16 cellular contexts compared by ENCODE assay signal in the genomic region with DNA sequence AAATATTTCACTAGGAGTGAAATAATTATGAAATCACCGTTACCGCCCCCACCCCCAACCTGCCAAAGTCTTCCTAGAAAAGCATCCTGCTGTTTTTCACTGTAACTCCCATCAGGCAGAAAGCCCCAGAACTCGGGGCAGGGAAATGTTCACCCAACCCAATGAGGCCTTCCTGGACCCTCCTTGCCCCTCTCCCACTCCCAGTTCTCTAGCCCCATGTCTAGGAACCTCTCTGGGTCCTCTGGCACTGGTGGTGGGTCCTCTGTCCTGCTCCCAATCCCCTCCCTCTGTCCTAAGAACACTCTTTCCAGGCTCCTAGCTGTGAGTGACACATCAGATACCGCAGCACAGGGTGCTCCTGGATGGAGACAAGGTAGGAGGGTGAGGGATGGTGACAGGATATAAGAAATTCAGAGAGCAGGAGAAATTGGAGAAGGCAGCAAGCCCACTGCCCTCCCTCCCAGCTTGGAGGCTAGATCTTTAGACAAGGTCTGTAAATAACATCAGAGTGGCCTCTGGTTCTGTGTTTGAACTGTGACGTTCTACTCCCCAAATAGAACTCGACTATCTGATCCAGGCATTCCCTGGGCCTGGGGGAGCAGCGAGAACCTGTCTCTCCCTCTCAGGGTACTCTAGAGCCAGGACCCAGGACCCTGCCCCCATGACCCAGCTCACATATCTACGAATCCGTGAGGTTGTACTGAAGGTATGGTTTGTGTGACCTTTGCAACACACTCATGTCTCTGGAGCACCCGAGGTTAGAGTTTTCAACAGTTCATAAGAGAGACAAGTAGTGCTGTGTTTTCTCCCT. TPM values are rescaled to one million over a fixed set of nuclear protein-coding genes. Genes with fewer than 3 reads are reported as not detected.
DNase-seq lines count a peak whose midpoint lies in the region; ATAC-seq, FAIRE-seq and TF ChIP-seq lines count a peak whose summit lies in the region.
"Had no signal": no experiment of that assay in that cellular context is flagged by ENCODE, and none has a peak within 500 bp of the region (broad histone marks: within the 10 kb centered on the region; RNA-seq: fewer than 3 reads in every experiment).

No MANE protein-coding gene starts in this region.

- no peak overlapping the region for H2BK120ac ChIP-seq in mesendoderm (ENCODE audit: low read depth, low read length)

- FAIRE-seq in GM12878 (lab: Jason Lieb, UNC): no peak
- FAIRE-seq: A204.1, RCC 7860, TTC549 had no signal

- H3K23ac ChIP-seq in mesendoderm (ENCODE audit: low read length): no peak overlapping the region

- H3K9ac ChIP-seq in GM12878 (ENCODE audit: control insufficient read depth, insufficient read depth, low read length): peak overlapping the region; percentile 40; the same call in 1 of the 2 replicates
- no peak overlapping the region for H3K9ac ChIP-seq in mesendoderm (ENCODE audit: low read length)

- H3K4me3 Mint-ChIP-seq in T-helper 1 cell treated with Interleukin-12 subunit alpha and Interleukin-12 subunit beta and Interleukin-4 antibody, amounts not matched to agents 30 μg/mL and 1 μg/mL, for 36 hours: no peak overlapping the region
- H3K4me3 Mint-ChIP-seq: activated T-helper 1 cell treated with anti-CD3 and anti-CD28 coated beads, Interleukin-12 subunit alpha, Interleukin-12 subunit beta, Interleukin-2, Interleukin-4 antibody, amounts not matched to agents 30 ng/mL and 10 ng/mL and 1 ng/mL, durations not matched to agents 14 hours and 24 hours and 36 hours had no signal

- peak; percentile 1; the same call in 2 of the 3 replicates for ATAC-seq in GM12878
- no peak for ATAC-seq in GM21360 (IDR thresholded peaks at IDR 0.05; ENCODE audit: unreplicated experiment)

- no peaks in the 10 kb centered on the region for H3K27me3 Mint-ChIP-seq in T-helper 1 cell treated with Interleukin-12 subunit alpha and Interleukin-12 subunit beta and Interleukin-4 antibody, amounts not matched to agents 30 μg/mL and 1 μg/mL, for 36 hours (ENCODE audit: low read depth)

- CTCF ChIA-PET in GM12878 (lab: Yijun Ruan, JAX): interaction anchor here (1.0 to 14.4 kb wide), 8 partner anchors 9 to 56 kb away, joined by 3 to 207 read pairs (median 10); no protein-coding TSS in a partner anchor

- H4K20me1 ChIP-seq in GM12878 (ENCODE audit: control insufficient read depth, insufficient read depth): no peaks in the 10 kb centered on the region

- H3K4me1 ChIP-seq in GM12878 (ENCODE audit: control insufficient read depth, insufficient read depth, low read length) (peaks cover 53% of the 10 kb centered on the region), mesendoderm (ENCODE audit: control insufficient read depth, low read depth, low read length) (peaks cover 2% of the 10 kb centered on the region), spleen (peaks cover 44 to 95% (median 79%) of the 10 kb centered on the region in 6 donors)

- in situ Hi-C loops in GM12878 (cut with MboI): loop anchor here (25.0 kb wide), 1 partner anchor 1230 kb away; a partner anchor contains a TSS

- H3K56ac ChIP-seq in mesendoderm (ENCODE audit: low read length): peak overlapping the region; percentile 9

- H4K5ac ChIP-seq in mesendoderm (ENCODE audit: low read length): no peak overlapping the region

- no peak overlapping the region for H2BK5ac ChIP-seq in mesendoderm (ENCODE audit: low read length)

- no peak overlapping the region for H3K4ac ChIP-seq in mesendoderm (ENCODE audit: low read depth, low read length)

- TF ChIP-seq RAD21 in GM12878 (IDR thresholded peaks at IDR 0.05; ENCODE audit: insufficient read depth, low read depth, low read length): no peak

- H3K4me1 Mint-ChIP-seq in T-helper 1 cell treated with Interleukin-12 subunit alpha and Interleukin-12 subunit beta and Interleukin-4 antibody, amounts not matched to agents 30 μg/mL and 1 μg/mL, for 36 hours (ENCODE audit: low read depth): peaks cover 44% of the 10 kb centered on the region

- POLR2A ChIA-PET in GM12878 (lab: Charles Lee): interaction anchor here (12.6 to 20.0 kb wide), 3 partner anchors 5 to 42 kb away, joined by 168 to 395 read pairs (median 370); a partner anchor contains a TSS

- H3K36me3 Mint-ChIP-seq in T-helper 1 cell treated with Interleukin-12 subunit alpha and Interleukin-12 subunit beta and Interleukin-4 antibody, amounts not matched to agents 30 μg/mL and 1 μg/mL, for 36 hours (ENCODE audit: low read depth): no peaks in the 10 kb centered on the region

- TF ChIP-seq POLR2A in GM12878 (IDR thresholded peaks at IDR 0.05; ENCODE audit: low read depth, low read length): no peak
- TF ChIP-seq POLR2A in spleen (IDR thresholded peaks at IDR 0.05): no peak

- SMC1A ChIA-PET in GM12878 (lab: Charles Lee; ENCODE audit: uncharacterized antibody, unreplicated experiment): interaction anchor here (0.8 to 30.2 kb wide), 8 partner anchors 8 to 195 kb away, joined by 3 to 590 read pairs (median 21); a partner anchor contains a TSS

- H3K27ac ChIP-seq in GM12878 (ENCODE audit: control insufficient read depth, insufficient read depth) (peak overlapping the region; percentile 67; the same call in 1 of the 2 replicates), mesendoderm (ENCODE audit: low read depth, low read length) (no peak overlapping the region), spleen (peak overlapping the region in 6 of 8 donors; percentile 3 to 98 (median 66))

- DNase-seq in T-helper 1 cell (no peak), GM12878 (ENCODE audit: low read depth, low spot score) (no peak), mesendoderm (no peak), spleen (no peak), NCI-H2171 (lab: John Stamatoyannopoulos, UW) (no peak), D341Med (ENCODE audit: low spot score) (no peak)
- DNase-seq: DMS79 treated with DMSO at 0.1 percent for 48 hours, occipital lobe had no signal

- H3K18ac ChIP-seq in mesendoderm (ENCODE audit: low read length): no peak overlapping the region

- RAD21 ChIA-PET in GM12878 (lab: Charles Lee; ENCODE audit: unreplicated experiment): interaction anchor here (1.4 to 30.0 kb wide), 5 partner anchors 9 to 147 kb away, joined by 3 to 541 read pairs (median 470); a partner anchor contains a TSS

- no peaks in the 10 kb centered on the region for H3K9me3 Mint-ChIP-seq in T-helper 1 cell treated with Interleukin-12 subunit alpha and Interleukin-12 subunit beta and Interleukin-4 antibody, amounts not matched to agents 30 μg/mL and 1 μg/mL, for 36 hours
- H3K9me3 Mint-ChIP-seq: activated T-helper 1 cell treated with anti-CD3 and anti-CD28 coated beads, Interleukin-12 subunit alpha, Interleukin-12 subunit beta, Interleukin-2, Interleukin-4 antibody, amounts not matched to agents 30 ng/mL and 10 ng/mL and 1 ng/mL, durations not matched to agents 14 hours and 24 hours and 36 hours had no signal

- H3K79me2 ChIP-seq in GM12878 (ENCODE audit: control insufficient read depth, insufficient read depth, low read length) (peaks cover 5% of the 10 kb centered on the region; the same call in 1 of the 2 replicates), mesendoderm (ENCODE audit: control insufficient read depth, insufficient read depth, low read length) (no peaks in the 10 kb centered on the region)

- no peak overlapping the region for H2AK5ac ChIP-seq in mesendoderm (ENCODE audit: low read length)

- H3K36me3 ChIP-seq in GM12878 (ENCODE audit: control insufficient read depth in 2 of 2, insufficient read depth in 2 of 2, low read length in 1 of 2) (no peaks in the 10 kb centered on the region), mesendoderm (ENCODE audit: control insufficient read depth, insufficient read depth, low read length) (no peaks in the 10 kb centered on the region), spleen (no peaks in the 10 kb centered on the region)
- H3K36me3 ChIP-seq: suprapubic skin had no signal

- H3K27ac Mint-ChIP-seq in T-helper 1 cell treated with Interleukin-12 subunit alpha and Interleukin-12 subunit beta and Interleukin-4 antibody, amounts not matched to agents 30 μg/mL and 1 μg/mL, for 36 hours: peak overlapping the region; percentile 32
- H3K27ac Mint-ChIP-seq: activated T-helper 1 cell treated with anti-CD3 and anti-CD28 coated beads, Interleukin-12 subunit alpha, Interleukin-12 subunit beta, Interleukin-2, Interleukin-4 antibody, amounts not matched to agents 30 ng/mL and 10 ng/mL and 1 ng/mL, durations not matched to agents 14 hours and 24 hours and 36 hours had no signal

- BruUV-seq in GM12878 (replicated peaks; lab: Mats Ljungman, UMichigan): no TSS peak

- H3K27me3 ChIP-seq in GM12878 (replicated peaks in 1 of 2; ENCODE audit: control insufficient read depth in 2 of 2, insufficient read depth in 2 of 2, low read length in 1 of 2): no peaks in the 10 kb centered on the region
- no peaks in the 10 kb centered on the region for H3K27me3 ChIP-seq in mesendoderm (ENCODE audit: insufficient read depth, low read length, poor library complexity)
- no peaks in the 10 kb centered on the region for H3K27me3 ChIP-seq in spleen (replicated peaks in 1 of 7)
- H3K27me3 ChIP-seq: suprapubic skin had no signal

- H3K9me3 ChIP-seq in GM12878 (replicated peaks; ENCODE audit: control insufficient read depth, insufficient read depth, low read length) (no peaks in the 10 kb centered on the region), spleen (no peaks in the 10 kb centered on the region)
- H3K9me3 ChIP-seq: suprapubic skin had no signal

- no peak for TF ChIP-seq CTCF in GM12878 (IDR thresholded peaks at IDR 0.05 in 2 of 3, conservative IDR thresholded peaks at IDR 0.05 in 1 of 3; ENCODE audit: control insufficient read depth in 2 of 3, extremely low read depth in 1 of 3, insufficient read depth in 1 of 3, low read depth in 3 of 3, low read length in 3 of 3)
- TF ChIP-seq CTCF in spleen (IDR thresholded peaks at IDR 0.05 in 8 of 11, conservative IDR thresholded peaks at IDR 0.05 in 3 of 11): no peak

- no peak overlapping the region for H4K8ac ChIP-seq in mesendoderm (ENCODE audit: low read depth, low read length)

- H3K4me2 ChIP-seq in GM12878 (ENCODE audit: control insufficient read depth, insufficient read depth): no peak overlapping the region
- no peak overlapping the region for H3K4me2 ChIP-seq in mesendoderm (ENCODE audit: low read length)

- intact Hi-C loops in GM12878 (cut with micrococcal nuclease; ENCODE audit: unreplicated experiment) (no loop called here), spleen (cut with DNase I; ENCODE audit: low total_unique reads) (no loop called here)

- H3K4me3 ChIP-seq in GM12878: no peak overlapping the region
- no peak overlapping the region for H3K4me3 ChIP-seq in mesendoderm (ENCODE audit: low read length)
- H3K4me3 ChIP-seq in spleen: no peak overlapping the region
- H3K4me3 ChIP-seq: suprapubic skin had no signal

- H2AFZ ChIP-seq in GM12878 (ENCODE audit: control insufficient read depth, low read depth, low read length): peak overlapping the region; percentile 71; the same call in 1 of the 2 replicates

- H3K79me1 ChIP-seq in mesendoderm (ENCODE audit: low read length): no peaks in the 10 kb centered on the region

- TF ChIP-seq EP300 in GM12878 (IDR thresholded peaks at IDR 0.05; ENCODE audit: borderline replicate concordance in 1 of 2, control insufficient read depth in 1 of 2, low read depth in 2 of 2, low read length in 2 of 2): no peak

- 75% methylated on average over 10 of the region's 10 CpGs for WGBS in GM12878 (ENCODE audit: insufficient coverage, insufficient replicate concordance, low lambda C conversion rate, missing lambda C conversion rate)
- no CpG with 5 or more reads among the region's 10 CpGs for WGBS in mesendoderm (ENCODE audit: extremely low coverage, insufficient coverage, low lambda C conversion rate)
- WGBS in spleen, 5 donors: 70 to 81% (median 76%) methylated on average over 10 of the region's 10 CpGs

- no peak overlapping the region for H2BK15ac ChIP-seq in mesendoderm (replicated peaks; ENCODE audit: low read depth)

RNA-seq across cellular contexts. Expression of a gene that starts 23.3 kb away (rescaled TPM):
- 76.6 and 80.8 TPM in 2 replicates for total RNA-seq in GM12878 (2013; cell fraction: nucleolus; rRNA removed)
- total RNA-seq in GM12878 (2014; rRNA removed) (127 and 144 TPM in 2 replicates), GM12878 (2014; rRNA removed; fragmentation: Illumina TruSeq; extraction: Trizol) (66.4 and 68.1 TPM in 2 replicates), GM12878 (2021) (109 TPM in 2 replicates), spleen (100 to 1,000 TPM; 104 to 186 (median 153) TPM)
- polyA plus RNA-seq in GM12878 (2011; ENCODE audit: low read depth): 33.7 TPM
- polyA plus RNA-seq in GM12878 (2011; rRNA removed) (131 and 136 TPM in 2 replicates), GM12878 (2014; fragmentation: Illumina TruSeq; extraction: Trizol) (93.3 and 104 TPM in 2 replicates), GM12878 (2014; fragmentation: Nextera tagmentation; extraction: Ambion mirVana) (10 to 100 TPM; 23.3 to 37.2 TPM), GM12878 (2014; rRNA removed) (160 and 187 TPM in 2 replicates), GM12878 (2016; fragmentation: Nextera tagmentation; extraction: Ambion mirVana) (100 to 1,000 TPM in 1 of 2 experiments, 10 to 100 TPM in 1; 91.0 to 103 TPM), spleen (10 to 100 TPM; 55.5 to 93.1 (median 69.3) TPM)
- polyA plus RNA-seq in GM12878 (2011; cell fraction: cytosol; rRNA removed): 145 and 154 TPM in 2 replicates
- 101 and 145 TPM in 2 replicates for polyA plus RNA-seq in GM12878 (2011; cell fraction: nucleus; rRNA removed)
- 41.9 and 88.4 TPM in 2 replicates for polyA plus RNA-seq in GM12878 (2012)
- 90.9 and 155 TPM in 2 replicates for polyA minus RNA-seq in GM12878 (2011; rRNA and poly(A)+ RNA removed)
- polyA minus RNA-seq in GM12878 (2011; cell fraction: cytosol; rRNA and poly(A)+ RNA removed): 84.2 and 93.8 TPM in 2 replicates
- polyA minus RNA-seq in GM12878 (2011; cell fraction: nucleus; rRNA and poly(A)+ RNA removed): 110 and 138 TPM in 2 replicates
- 4.1 TPM for polyA plus RNA-seq in mesendoderm (2013, experiment 1 of 2)
- polyA plus RNA-seq in mesendoderm (2013, experiment 2 of 2): 3.9 TPM

RNA-seq across cellular contexts. Expression of a gene that starts 52.6 kb away (rescaled TPM):
- total RNA-seq in GM12878 (2013; cell fraction: nucleolus; rRNA removed): 3.7 and 5.3 TPM in 2 replicates
- 1.4 and 2.5 TPM in 2 replicates for total RNA-seq in GM12878 (2014; rRNA removed)
- 0.89 and 1.0 TPM in 2 replicates for total RNA-seq in GM12878 (2014; rRNA removed; fragmentation: Illumina TruSeq; extraction: Trizol)
- 1.1 and 2.1 TPM in 2 replicates for total RNA-seq in GM12878 (2021)
- polyA plus RNA-seq in GM12878 (2011; ENCODE audit: low read depth): 0.21 TPM
- polyA plus RNA-seq in GM12878 (2011; rRNA removed): 0.23 and 0.39 TPM in 2 replicates
- polyA plus RNA-seq in GM12878 (2011; cell fraction: cytosol; rRNA removed): 0.32 and 0.43 TPM in 2 replicates
- polyA plus RNA-seq in GM12878 (2011; cell fraction: nucleus; rRNA removed): 2.1 and 2.4 TPM in 2 replicates
- polyA plus RNA-seq in GM12878 (2012): 0.65 and 1.1 TPM in 2 replicates
- 0.43 and 0.63 TPM in 2 replicates for polyA plus RNA-seq in GM12878 (2014; fragmentation: Illumina TruSeq; extraction: Trizol)
- polyA plus RNA-seq in GM12878 (2014; fragmentation: Nextera tagmentation; extraction: Ambion mirVana): under 1 TPM; 0.02 to 0.27 TPM
- 1.0 and 1.3 TPM in 2 replicates for polyA plus RNA-seq in GM12878 (2014; rRNA removed)
- under 1 TPM; 0.32 to 0.96 TPM for polyA plus RNA-seq in GM12878 (2016; fragmentation: Nextera tagmentation; extraction: Ambion mirVana)
- 0.73 and 1.8 TPM in 2 replicates for polyA minus RNA-seq in GM12878 (2011; rRNA and poly(A)+ RNA removed)
- 1.2 TPM in 1 of 2 replicates, not detected in the other for polyA minus RNA-seq in GM12878 (2011; cell fraction: cytosol; rRNA and poly(A)+ RNA removed)
- 1.7 and 2.7 TPM in 2 replicates for polyA minus RNA-seq in GM12878 (2011; cell fraction: nucleus; rRNA and poly(A)+ RNA removed)
- polyA plus RNA-seq in mesendoderm (2013, experiment 1 of 2): not detected
- not detected for polyA plus RNA-seq in mesendoderm (2013, experiment 2 of 2)
- 10 to 100 TPM in 2 of 7 donors, 1 to 10 TPM in 5; 2.2 to 31.0 (median 7.8) TPM for total RNA-seq in spleen
- 100 to 1,000 TPM in 1 of 3 donors, 1 to 10 TPM in 2; 2.0 to 165 (median 2.2) TPM for polyA plus RNA-seq in spleen
- total RNA-seq: epithelial cell of proximal tubule, occipital lobe had no signal
